In the genomic region with DNA sequence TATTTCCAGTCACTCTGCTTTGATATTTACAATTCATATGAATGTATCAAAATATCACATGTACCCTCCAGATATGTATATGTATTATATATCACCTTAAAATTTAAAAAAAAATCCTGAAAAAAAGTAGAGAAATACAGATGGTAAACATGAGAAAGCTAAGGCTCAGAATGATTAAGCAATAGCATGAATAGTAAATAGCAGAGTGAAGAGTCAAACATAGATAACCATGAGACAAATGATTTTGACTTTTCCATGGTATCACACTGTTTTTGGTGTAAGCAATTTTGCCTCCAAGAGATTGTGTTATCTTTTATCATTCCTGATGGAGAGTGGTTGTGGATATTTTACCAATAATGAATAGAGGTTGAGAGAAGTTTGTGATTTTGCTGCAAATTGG, we compare ENCODE assay signal across 15 cellular contexts.
"Had no signal": no experiment of that assay in that cellular context is flagged by ENCODE, and none has a peak within 500 bp of the region (broad histone marks: within the 10 kb centered on the region; RNA-seq: fewer than 3 reads in every experiment).

No MANE protein-coding gene starts in this region.

- H3K36me3 ChIP-seq: esophagus squamous epithelium, heart right ventricle, ovary, tibial artery, upper lobe of left lung, uterus had no signal

- H3K4me3 ChIP-seq: esophagus squamous epithelium, heart right ventricle, mucosa of descending colon, ovary, smooth muscle cell, tibial artery, upper lobe of left lung, uterus had no signal

- H3K9me3 ChIP-seq: esophagus squamous epithelium, heart right ventricle, mucosa of descending colon, ovary, tibial artery, upper lobe of left lung, uterus had no signal

- H3K27me3 ChIP-seq: esophagus squamous epithelium, heart right ventricle, ovary, tibial artery, upper lobe of left lung, uterus had no signal

- H3K4me2 ChIP-seq: smooth muscle cell had no signal

- H3K4me1 ChIP-seq: esophagus squamous epithelium, tibial artery, upper lobe of left lung, uterus had no signal

- DNase-seq: dermis blood vessel endothelial cell; esophagus squamous epithelium; heart right ventricle; hypothalamus; kidney glomerular epithelial cell; mucosa of descending colon; natural killer cell; ovary; right cardiac atrium; stimulated activated CD4-positive, alpha-beta T cell treated with anti-CD3 and anti-CD28 coated beads, Interleukin-2, amount 100 ng/mL, for 48 hours; stimulated activated naive CD4-positive, alpha-beta T cell treated with Interleukin-2 at 50 U/mL for 16 hours; tibial artery; upper lobe of left lung; uterus had no signal

- ATAC-seq: heart right ventricle, mucosa of descending colon, natural killer cell, right cardiac atrium had no signal

- H3K27ac ChIP-seq: esophagus squamous epithelium, ovary, tibial artery, upper lobe of left lung, uterus had no signal
